In the genomic region with DNA sequence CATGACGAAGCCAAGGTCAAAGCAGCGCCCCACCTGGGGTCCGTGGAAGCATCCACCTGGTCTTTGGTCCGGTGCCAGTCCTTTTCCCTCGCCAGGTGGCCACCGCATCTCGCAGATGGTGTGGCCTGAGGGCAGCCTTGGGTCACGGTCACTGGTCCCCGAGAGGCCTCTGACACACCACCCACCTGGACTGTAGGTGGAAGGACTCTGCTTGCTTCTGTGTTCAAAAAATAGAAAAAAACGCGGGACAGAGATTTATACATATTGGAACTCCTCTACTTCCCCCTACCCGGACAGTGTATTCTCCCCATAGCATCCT, we compare ENCODE assay signal across 8 cellular contexts. TPM values are rescaled to one million over a fixed set of nuclear protein-coding genes. Genes with fewer than 3 reads are reported as not detected.
DNase-seq lines count a peak whose midpoint lies in the region; ATAC-seq and TF ChIP-seq lines count a peak whose summit lies in the region.

No MANE protein-coding gene starts in this region.

- H3K36me3 Mint-ChIP-seq in activated naive CD8-positive, alpha-beta T cell treated with anti-CD3 and anti-CD28 coated beads, Interleukin-2, amount 10 ng/mL, durations not matched to agents 7 days and 5 days = peaks cover 10% of the 10 kb centered on the region

- H3K4me3 ChIP-seq in mononuclear cell (ENCODE audit: low read length) = peak overlapping the region; percentile 87

- TF ChIP-seq POLR2A in erythroblast (IDR thresholded peaks at IDR 0.05; ENCODE audit: low read length) = no peak

- H3K27me3 ChIP-seq in mononuclear cell (ENCODE audit: insufficient read depth, low read length) = no peaks in the 10 kb centered on the region

- DNase-seq in activated naive CD8-positive, alpha-beta T cell treated with anti-CD3 and anti-CD28 coated beads, Interleukin-2, amount 10 ng/mL, durations not matched to agents 7 days and 5 days = no peak
- no peak for DNase-seq in DMS 273 (lab: John Stamatoyannopoulos, UW; ENCODE audit: unreplicated experiment)
- no peak for DNase-seq in erythroblast (lab: John Stamatoyannopoulos, UW)
- DNase-seq in substantia nigra (lab: John Stamatoyannopoulos, UW) = no peak

- H3K4me3 Mint-ChIP-seq in activated naive CD8-positive, alpha-beta T cell treated with anti-CD3 and anti-CD28 coated beads, Interleukin-2, amount 10 ng/mL, durations not matched to agents 7 days and 5 days = peak overlapping the region; percentile 99

- H3K9me3 Mint-ChIP-seq in activated naive CD8-positive, alpha-beta T cell treated with anti-CD3 and anti-CD28 coated beads, Interleukin-2, amount 10 ng/mL, durations not matched to agents 7 days and 5 days = no peaks in the 10 kb centered on the region

- peaks cover 31% of the 10 kb centered on the region for H3K4me1 ChIP-seq in mononuclear cell (ENCODE audit: insufficient read depth, low read length)

- ATAC-seq in GM18867 (IDR thresholded peaks at IDR 0.05; ENCODE audit: unreplicated experiment) (peak; percentile 21), HG02981 (IDR thresholded peaks at IDR 0.05; ENCODE audit: unreplicated experiment) (peak; percentile 12), HG03342 (IDR thresholded peaks at IDR 0.05; ENCODE audit: unreplicated experiment) (no peak)
- no peak for ATAC-seq in activated naive CD8-positive, alpha-beta T cell treated with anti-CD3 and anti-CD28 coated beads, Interleukin-2, amount 10 ng/mL, durations not matched to agents 7 days and 5 days (ENCODE audit: low read depth)

- H3K9me3 ChIP-seq in mononuclear cell (ENCODE audit: low read depth, low read length) = no peaks in the 10 kb centered on the region

- POLR2A ChIA-PET in activated naive CD8-positive, alpha-beta T cell treated with anti-CD3 and anti-CD28 coated beads, Interleukin-2, amount 10 ng/mL, durations not matched to agents 7 days and 5 days (lab: Charles Lee) = interaction anchor here (1.3 to 4.7 kb wide), 3 partner anchors 11 to 203 kb away, joined by 5 to 79 read pairs (median 5); a partner anchor contains a TSS

- H3K27me3 Mint-ChIP-seq in activated naive CD8-positive, alpha-beta T cell treated with anti-CD3 and anti-CD28 coated beads, Interleukin-2, amount 10 ng/mL, durations not matched to agents 7 days and 5 days = no peaks in the 10 kb centered on the region

- H3K27ac ChIP-seq in substantia nigra (ENCODE audit: low read depth, low read length, poor library complexity, severe bottlenecking) = no peak overlapping the region

- peaks cover 46% of the 10 kb centered on the region for H3K4me1 Mint-ChIP-seq in activated naive CD8-positive, alpha-beta T cell treated with anti-CD3 and anti-CD28 coated beads, Interleukin-2, amount 10 ng/mL, durations not matched to agents 7 days and 5 days

- H3K27ac Mint-ChIP-seq in activated naive CD8-positive, alpha-beta T cell treated with anti-CD3 and anti-CD28 coated beads, Interleukin-2, amount 10 ng/mL, durations not matched to agents 7 days and 5 days = peak overlapping the region; percentile 99

RNA-seq across cellular contexts. Expression of a gene that starts 0.5 kb away (rescaled TPM):
- total RNA-seq in activated naive CD8-positive, alpha-beta T cell treated with anti-CD3 and anti-CD28 coated beads, Interleukin-2, amount 10 ng/mL, durations not matched to agents 7 days and 5 days = 10 to 100 TPM; 33.6 to 35.2 TPM
- 21.0 TPM for total RNA-seq in mononuclear cell

Comparison
In these comparisons a context has a peak if more than half of its experiments do, and no peak if none do; other contexts are left out.
1. ATAC-seq: peak in GM18867 (single experiment) and HG02981 (single experiment); none in activated naive CD8-positive, alpha-beta T cell treated with anti-CD3 and anti-CD28 coated beads, Interleukin-2, amount 10 ng/mL, durations not matched to agents 7 days and 5 days (single experiment) and HG03342 (single experiment).